ENCODE assay signal across 2 cellular contexts in the genomic region with DNA sequence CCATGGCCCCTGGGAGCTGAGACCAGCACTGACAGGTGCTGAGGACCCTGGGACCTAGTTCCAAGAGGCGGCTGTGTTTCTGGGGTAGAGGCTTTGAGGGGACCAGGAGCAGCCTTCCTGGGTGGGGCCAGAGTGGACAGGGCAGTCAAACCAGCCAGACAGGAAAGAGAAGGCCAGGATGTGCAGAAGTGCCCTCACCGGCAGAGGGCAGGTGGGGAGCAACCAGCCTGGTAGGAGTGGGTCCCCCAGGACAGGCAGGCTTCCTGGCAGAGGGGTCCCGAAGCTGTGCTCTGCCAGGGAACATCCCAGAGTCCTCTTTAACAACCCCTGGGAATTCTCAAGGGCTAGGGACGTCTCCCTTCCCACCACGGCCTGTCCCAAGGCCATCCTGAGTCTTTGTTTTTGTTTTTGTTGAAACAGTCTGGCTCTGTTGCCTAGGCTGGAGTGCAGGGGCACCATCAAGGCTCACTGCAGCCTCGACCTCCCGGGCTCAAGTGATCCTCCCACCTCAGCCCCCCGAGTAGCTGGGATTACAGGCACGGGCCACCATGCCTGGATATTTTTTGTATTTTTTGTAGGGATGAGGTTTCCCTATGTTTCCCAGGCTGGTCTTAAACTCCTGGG.
A peak's percentile ranks its signal among the peaks of the same experiment; 100 is the strongest.
TF ChIP-seq lines count a peak whose summit lies in the region.

No MANE protein-coding gene starts in this region.

TF ChIP-seq in HCT116, 20 proteins besides CTCF, POLR2A, EP300 and RAD21:
- no peak for TF ChIP-seq YY1 (IDR thresholded peaks at IDR 0.05; ENCODE audit: extremely low read depth, insufficient replicate concordance, low read depth, low read length)
- no peak for TF ChIP-seq ELF1 (IDR thresholded peaks at IDR 0.05; ENCODE audit: borderline replicate concordance, low read depth)
- TF ChIP-seq ZNF274 (IDR thresholded peaks at IDR 0.05; ENCODE audit: low read depth, low read length) = no peak
- no peak for TF ChIP-seq EZH2phosphoT487 (IDR thresholded peaks at IDR 0.05; ENCODE audit: borderline replicate concordance)
- TF ChIP-seq ZFX (IDR thresholded peaks at IDR 0.05) = no peak
- no peak for TF ChIP-seq JUND (IDR thresholded peaks at IDR 0.05)
- TF ChIP-seq EGR1 (IDR thresholded peaks at IDR 0.05; ENCODE audit: low read depth) = no peak
- TF ChIP-seq TCF7L2 (IDR thresholded peaks at IDR 0.05; ENCODE audit: borderline replicate concordance, extremely low read depth, insufficient read depth, insufficient read length) = no peak
- TF ChIP-seq, protein P1, sequence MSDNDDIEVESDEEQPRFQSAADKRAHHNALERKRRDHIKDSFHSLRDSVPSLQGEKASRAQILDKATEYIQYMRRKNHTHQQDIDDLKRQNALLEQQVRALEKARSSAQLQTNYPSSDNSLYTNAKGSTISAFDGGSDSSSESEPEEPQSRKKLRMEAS (IDR thresholded peaks at IDR 0.05) = no peak
- TF ChIP-seq SRF (IDR thresholded peaks at IDR 0.05; ENCODE audit: low read depth) = no peak
- TF ChIP-seq EZH2 (IDR thresholded peaks at IDR 0.05) = no peak
- TF ChIP-seq SP1 (IDR thresholded peaks at IDR 0.05; ENCODE audit: low read depth) = peak; percentile 81
- TF ChIP-seq SIN3A (IDR thresholded peaks at IDR 0.05; ENCODE audit: low read depth) = no peak
- no peak for TF ChIP-seq CEBPB (IDR thresholded peaks at IDR 0.05; ENCODE audit: low read depth)
- no peak for TF ChIP-seq CBX3 (IDR thresholded peaks at IDR 0.05; ENCODE audit: low read depth)
- peak; percentile 17 for TF ChIP-seq ZBTB33 (IDR thresholded peaks at IDR 0.05; ENCODE audit: extremely low read depth, insufficient replicate concordance, low read length)
- TF ChIP-seq ATF3 (IDR thresholded peaks at IDR 0.05) = no peak
- TF ChIP-seq FOSL1 (IDR thresholded peaks at IDR 0.05; ENCODE audit: low read depth) = no peak
- peak; percentile 66 for TF ChIP-seq POLR2AphosphoS5 (IDR thresholded peaks at IDR 0.05; ENCODE audit: low read depth, low read length)
- TF ChIP-seq REST (IDR thresholded peaks at IDR 0.05; ENCODE audit: low read depth) = no peak

TF ChIP-seq in K562, 482 proteins besides CTCF, POLR2A, EP300 and RAD21:
- TF ChIP-seq NCOR1 (IDR thresholded peaks at IDR 0.05) (no peak), EGR1 (conservative IDR thresholded peaks at IDR 0.05) (no peak), FOS (IDR thresholded peaks at IDR 0.05; ENCODE audit: extremely low read depth, insufficient read length) (no peak), ZNF431 (CRISPR knock-in tag; IDR thresholded peaks at IDR 0.05) (no peak), RB1 (IDR thresholded peaks at IDR 0.05; ENCODE audit: low read depth) (no peak), IRF2 (CRISPR knock-in tag; IDR thresholded peaks at IDR 0.05) (no peak), FOSL1 (tag; conservative IDR thresholded peaks at IDR 0.05) (no peak), ATF3 (IDR thresholded peaks at IDR 0.05) (no peak), ATF3 (CRISPR knock-in tag; conservative IDR thresholded peaks at IDR 0.05) (no peak), ZFP36 (IDR thresholded peaks at IDR 0.05; ENCODE audit: low read depth, low read length, partially characterized antibody) (peak; percentile 87), ATF1 (CRISPR knock-in tag; IDR thresholded peaks at IDR 0.05) (no peak), ATF1 (tag; IDR thresholded peaks at IDR 0.05) (no peak), PHF20 (IDR thresholded peaks at IDR 0.05; ENCODE audit: partially characterized antibody) (no peak), ZBTB11 (CRISPR knock-in tag; IDR thresholded peaks at IDR 0.05) (peak in 1 of 3 experiments; percentile 16; a peak in 1 of 6 replicates), ZNF79 (CRISPR knock-in tag; IDR thresholded peaks at IDR 0.05; ENCODE audit: low read depth) (no peak), SIN3A (IDR thresholded peaks at IDR 0.05; ENCODE audit: borderline replicate concordance in 2 of 2, control insufficient read depth in 1 of 2, low read depth in 2 of 2, low read length in 2 of 2) (no peak), ZBTB7A (IDR thresholded peaks at IDR 0.05; ENCODE audit: borderline replicate concordance, control insufficient read depth, low read depth, low read length) (peak; percentile 27; the same call in 1 of the 2 replicates), GATA2 (CRISPR knock-in tag; IDR thresholded peaks at IDR 0.05) (no peak), GTF2B (IDR thresholded peaks at IDR 0.05; ENCODE audit: extremely low read depth, insufficient read length) (no peak), BCOR (IDR thresholded peaks at IDR 0.05) (no peak), LARP7 (IDR thresholded peaks at IDR 0.05) (no peak), ZBTB8A (IDR thresholded peaks at IDR 0.05; ENCODE audit: partially characterized antibody) (no peak)
- TF ChIP-seq, protein P2, sequence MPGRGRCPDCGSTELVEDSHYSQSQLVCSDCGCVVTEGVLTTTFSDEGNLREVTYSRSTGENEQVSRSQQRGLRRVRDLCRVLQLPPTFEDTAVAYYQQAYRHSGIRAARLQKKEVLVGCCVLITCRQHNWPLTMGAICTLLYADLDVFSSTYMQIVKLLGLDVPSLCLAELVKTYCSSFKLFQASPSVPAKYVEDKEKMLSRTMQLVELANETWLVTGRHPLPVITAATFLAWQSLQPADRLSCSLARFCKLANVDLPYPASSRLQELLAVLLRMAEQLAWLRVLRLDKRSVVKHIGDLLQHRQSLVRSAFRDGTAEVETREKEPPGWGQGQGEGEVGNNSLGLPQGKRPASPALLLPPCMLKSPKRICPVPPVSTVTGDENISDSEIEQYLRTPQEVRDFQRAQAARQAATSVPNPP (IDR thresholded peaks at IDR 0.05; ENCODE audit: borderline replicate concordance, insufficient read depth, insufficient read length) = no peak
